16 cellular contexts compared by ENCODE assay signal in the genomic region with DNA sequence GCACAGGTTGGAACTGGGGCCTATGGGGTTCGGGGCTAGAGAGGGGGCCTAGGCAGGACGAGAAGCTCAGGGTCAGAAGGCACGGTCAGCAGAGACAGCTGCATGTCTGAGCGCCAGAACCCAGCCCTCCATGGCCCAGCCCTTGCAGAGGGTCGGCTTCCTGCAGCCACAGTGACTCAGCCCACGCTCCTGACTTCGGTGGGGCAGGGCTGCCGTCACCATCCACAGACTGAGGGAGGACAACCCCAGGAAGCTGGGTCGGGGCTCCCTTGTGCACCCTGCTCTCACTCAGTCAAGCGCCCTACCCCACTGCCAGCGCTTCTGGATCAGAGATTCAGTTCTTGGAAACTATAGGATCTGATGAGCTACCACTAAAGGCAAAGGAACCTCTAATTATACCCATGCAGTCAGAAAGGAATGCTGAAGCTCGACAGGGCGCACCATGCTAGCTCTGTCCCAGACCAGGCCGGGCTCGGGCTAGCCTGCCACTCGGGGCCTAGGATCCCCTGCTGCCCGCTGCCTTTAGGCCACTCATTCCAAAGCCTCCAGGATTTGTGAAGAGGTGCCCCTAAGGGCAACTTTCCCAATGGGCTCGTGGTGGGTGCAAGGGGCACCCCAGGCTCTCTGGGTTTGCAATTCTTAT. TPM values are rescaled to one million over a fixed set of nuclear protein-coding genes. Genes with fewer than 3 reads are reported as not detected.
DNase-seq lines count a peak whose midpoint lies in the region; ATAC-seq, FAIRE-seq and TF ChIP-seq lines count a peak whose summit lies in the region.
"Had no signal": no experiment of that assay in that cellular context is flagged by ENCODE, and none has a peak within 500 bp of the region (broad histone marks: within the 10 kb centered on the region; RNA-seq: fewer than 3 reads in every experiment).

No MANE protein-coding gene starts in this region.

- WGBS in thyroid gland, 2 donors, result 89 to 90% methylated on average over 13 to 18 of the region's 18 CpGs

- H3K27ac ChIP-seq in ACC112 (ENCODE audit: low read depth, low read length) (peak overlapping the region; percentile 96), angular gyrus (ENCODE audit: low read depth, low read length) (peak overlapping the region; percentile 68), thyroid gland (no peak overlapping the region)
- H3K27ac ChIP-seq: HL-60 had no signal

- DNase-seq in ELR (ENCODE audit: low read depth), result peak; percentile 37
- peak; percentile 60 for DNase-seq in iris pigment epithelial cell (ENCODE audit: low read depth)
- DNase-seq in thyroid gland, result no peak
- DNase-seq in H54 (ENCODE audit: insufficient read length, low spot score), result no peak
- DNase-seq in left lobe of liver (ENCODE audit: low spot score), result no peak
- DNase-seq: activated T-cell treated with anti-CD3 and anti-CD28 coated beads for 4 hours; C1 segment of cervical spinal cord; foreskin melanocyte; stimulated activated naive CD4-positive, alpha-beta T cell had no signal

- no peaks in the 10 kb centered on the region for H3K27me3 ChIP-seq in ACC112 (ENCODE audit: insufficient read depth, low read length)
- H3K27me3 ChIP-seq in thyroid gland, result no peaks in the 10 kb centered on the region

- H3K4me1 ChIP-seq in ACC112 (ENCODE audit: control insufficient read depth, insufficient read depth, low read length, unreplicated experiment), result peaks cover 31% of the 10 kb centered on the region
- H3K4me1 ChIP-seq in thyroid gland, result peaks cover 18 to 25% of the 10 kb centered on the region in 2 donors

- peaks cover 28% of the 10 kb centered on the region for H3K79me2 ChIP-seq in ACC112 (ENCODE audit: control insufficient read depth, insufficient read depth, low read length, unreplicated experiment)

- H3K9me3 ChIP-seq in thyroid gland, result no peaks in the 10 kb centered on the region

- intact Hi-C loops in thyroid gland (cut with DNase I), result no loop called here

- no peak for FAIRE-seq in H54 (lab: Jason Lieb, UNC)
- FAIRE-seq: colon, TTC549 had no signal

- TF ChIP-seq POLR2A in thyroid gland (IDR thresholded peaks at IDR 0.05), result no peak
- no peak for TF ChIP-seq POLR2A in H54 (IDR thresholded peaks at IDR 0.05; ENCODE audit: low read depth, low read length)

- no peak for TF ChIP-seq CTCF in thyroid gland (IDR thresholded peaks at IDR 0.05)

- no peak overlapping the region for H2AFZ ChIP-seq in ACC112 (ENCODE audit: low read length, unreplicated experiment)

- no peak for ATAC-seq in GM18867 (IDR thresholded peaks at IDR 0.05; ENCODE audit: unreplicated experiment)
- no peak for ATAC-seq in left lobe of liver

- H3K36me3 ChIP-seq in ACC112 (ENCODE audit: insufficient read depth, low read length) (peaks cover 16% of the 10 kb centered on the region; the same call in 1 of the 2 replicates), thyroid gland (peaks cover 30 to 35% of the 10 kb centered on the region in 2 donors)

- H3K4me3 ChIP-seq in ACC112 (ENCODE audit: low read depth, low read length), result peak overlapping the region; percentile 85; the same call in 1 of the 2 replicates
- no peak overlapping the region for H3K4me3 ChIP-seq in thyroid gland (replicated peaks in 1 of 3)

RNA-seq across cellular contexts. Expression of a gene that starts 2.9 kb away (rescaled TPM):
- 100 to 1,000 TPM in 1 of 4 donors, 10 to 100 TPM in 3; 64.9 to 106 (median 76.3) TPM for total RNA-seq in thyroid gland
- total RNA-seq in left lobe of liver, result 38.9 TPM

RNA-seq across cellular contexts. Expression of a gene that starts 8.6 kb away (rescaled TPM):
- total RNA-seq in thyroid gland, result 10 to 100 TPM in 3 of 4 donors, 1 to 10 TPM in 1; 9.8 to 36.5 (median 30.7) TPM
- 11.7 TPM for total RNA-seq in left lobe of liver

RNA-seq across cellular contexts. Expression of a gene that starts 15.0 kb away (rescaled TPM):
- total RNA-seq in thyroid gland, result 100 to 1,000 TPM; 216 to 731 (median 586) TPM
- 215 TPM for total RNA-seq in left lobe of liver

RNA-seq across cellular contexts. Expression of a gene that starts 52.5 kb away (rescaled TPM):
- total RNA-seq in thyroid gland, result 1 to 10 TPM; 4.0 to 7.6 (median 4.4) TPM
- total RNA-seq in left lobe of liver, result 1.5 TPM
- total RNA-seq: NCI-H460 had no signal

Comparison
In these comparisons a context has a peak if more than half of its experiments do, and no peak if none do; other contexts are left out.
1. H3K27ac ChIP-seq: peak in ACC112 (single experiment) and angular gyrus (single experiment); none in thyroid gland (0 of 3).
2. DNase-seq: peak in ELR (single experiment) and iris pigment epithelial cell (single experiment); none in thyroid gland (0 of 2), H54 (single experiment) and left lobe of liver (single experiment).